In the genomic region with DNA sequence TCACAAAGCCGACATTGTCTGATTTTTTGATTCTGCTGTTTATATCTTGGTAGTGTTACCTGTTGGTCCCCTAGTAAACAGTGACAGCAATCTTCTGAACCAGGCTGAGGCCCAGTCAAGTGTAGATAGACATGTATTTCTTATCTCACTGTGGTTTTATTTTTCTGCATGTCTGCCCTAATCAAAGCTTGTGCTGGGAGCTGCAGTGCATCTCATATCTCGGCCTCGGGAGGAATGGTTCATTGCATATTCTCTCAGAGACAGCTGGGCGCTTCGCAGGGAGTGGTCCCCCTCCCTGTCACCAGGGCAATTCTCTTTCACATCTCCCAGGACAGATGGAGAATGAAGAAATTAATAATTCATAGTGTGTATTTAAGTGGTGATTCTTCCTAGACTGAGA, we compare ENCODE assay signal across 15 cellular contexts. TPM values are rescaled to one million over a fixed set of nuclear protein-coding genes. Genes with fewer than 3 reads are reported as not detected.
DNase-seq lines count a peak whose midpoint lies in the region; ATAC-seq and TF ChIP-seq lines count a peak whose summit lies in the region.
"Had no signal": no experiment of that assay in that cellular context is flagged by ENCODE, and none has a peak within 500 bp of the region (broad histone marks: within the 10 kb centered on the region; RNA-seq: fewer than 3 reads in every experiment).

No MANE protein-coding gene starts in this region.

- no peaks in the 10 kb centered on the region for H3K9me3 Mint-ChIP-seq in WTC11
- H3K9me3 Mint-ChIP-seq: CD4-positive, CD25-positive, alpha-beta regulatory T cell; stimulated activated naive CD8-positive, alpha-beta T cell treated with anti-CD3 and anti-CD28 coated beads, Interleukin-15, Interleukin-2, amounts not matched to agents 100 ng/mL and 50 ng/mL, for 24 hours had no signal

- H3K4me3 ChIP-seq in HL-60 (replicated peaks; ENCODE audit: insufficient read depth, low read length) (no peak overlapping the region), smooth muscle cell (no peak overlapping the region), testis (no peak overlapping the region)

- peaks cover 50% of the 10 kb centered on the region for H3K79me2 ChIP-seq in smooth muscle cell (ENCODE audit: low read depth)

- H3F3A ChIP-seq in smooth muscle cell (ENCODE audit: low read depth) = peaks cover 29% of the 10 kb centered on the region

- POLR2A ChIA-PET in WTC11 (lab: Charles Lee) = no interaction called here

- CTCF ChIA-PET in WTC11 (lab: Charles Lee) = no interaction called here

- H3K27ac ChIP-seq in HL-60 (replicated peaks) (peak overlapping the region; percentile 91), smooth muscle cell (ENCODE audit: low read depth) (peak overlapping the region; percentile 95), testis (no peak overlapping the region)

- TF ChIP-seq POLR2A in erythroblast (IDR thresholded peaks at IDR 0.05; ENCODE audit: low read length) = no peak
- no peak for TF ChIP-seq POLR2A in testis (IDR thresholded peaks at IDR 0.05)

- peak overlapping the region; percentile 30 for H3K4me2 ChIP-seq in smooth muscle cell

- H3K36me3 ChIP-seq in smooth muscle cell (ENCODE audit: low read depth) = no peaks in the 10 kb centered on the region
- no peaks in the 10 kb centered on the region for H3K36me3 ChIP-seq in testis (ENCODE audit: low read depth, missing control alignments)

- 41% methylated on average over 5 of the region's 5 CpGs for WGBS in smooth muscle cell (ENCODE audit: low lambda C conversion rate)
- 53 to 69% methylated on average over 5 of the region's 5 CpGs for WGBS in testis, 2 donors

- H3K4me3 Mint-ChIP-seq in T-helper 17 cell (no peak overlapping the region), WTC11 (no peak overlapping the region)
- H3K4me3 Mint-ChIP-seq: CD4-positive, CD25-positive, alpha-beta regulatory T cell; stimulated activated naive CD8-positive, alpha-beta T cell treated with anti-CD3 and anti-CD28 coated beads, Interleukin-15, Interleukin-2, amounts not matched to agents 100 ng/mL and 50 ng/mL, for 24 hours had no signal

- no peaks in the 10 kb centered on the region for H4K20me1 ChIP-seq in smooth muscle cell (ENCODE audit: low read depth)

- in situ Hi-C loops in GM13977 (cut with MboI; ENCODE audit: low pct_unique_long_range_greater_than_20kb, low sequenced_read_pairs, unreplicated experiment) = no loop called here

- no peak for TF ChIP-seq CTCF in HL-60 (IDR thresholded peaks at IDR 0.05; ENCODE audit: insufficient read depth, low read length)
- TF ChIP-seq CTCF in smooth muscle cell (IDR thresholded peaks at IDR 0.05; ENCODE audit: borderline replicate concordance, insufficient read depth, poor library complexity, severe bottlenecking) = no peak
- TF ChIP-seq CTCF in GM13977 (IDR thresholded peaks at IDR 0.05; ENCODE audit: extremely low read depth, insufficient read depth, missing control alignments) = no peak
- TF ChIP-seq CTCF in WTC11 (IDR thresholded peaks at IDR 0.05) = no peak
- TF ChIP-seq CTCF in testis (IDR thresholded peaks at IDR 0.05) = no peak

- H3K9me3 ChIP-seq in T-helper 17 cell (ENCODE audit: control insufficient read depth, low read length, poor library complexity, severe bottlenecking) = no peaks in the 10 kb centered on the region
- H3K9me3 ChIP-seq in smooth muscle cell (replicated peaks; ENCODE audit: low read depth) = no peaks in the 10 kb centered on the region
- no peaks in the 10 kb centered on the region for H3K9me3 ChIP-seq in testis

- no peak overlapping the region for H3K9ac ChIP-seq in smooth muscle cell (ENCODE audit: low read depth)

- H3K36me3 Mint-ChIP-seq in T-helper 17 cell (ENCODE audit: low read depth) (no peaks in the 10 kb centered on the region), WTC11 (no peaks in the 10 kb centered on the region)

- H3K4me1 Mint-ChIP-seq in T-helper 17 cell (peaks cover 10% of the 10 kb centered on the region), WTC11 (peaks cover 1% of the 10 kb centered on the region)

- H3K27ac Mint-ChIP-seq in T-helper 17 cell (peak overlapping the region; percentile 8), WTC11 (no peak overlapping the region)
- H3K27ac Mint-ChIP-seq: stimulated activated naive CD8-positive, alpha-beta T cell treated with anti-CD3 and anti-CD28 coated beads, Interleukin-15, Interleukin-2, amounts not matched to agents 100 ng/mL and 50 ng/mL, for 24 hours had no signal

- H3K4me1 ChIP-seq in smooth muscle cell (ENCODE audit: low read depth) (peaks cover 20% of the 10 kb centered on the region), testis (peaks cover 6% of the 10 kb centered on the region)

- no peaks in the 10 kb centered on the region for H3K27me3 Mint-ChIP-seq in T-helper 17 cell
- H3K27me3 Mint-ChIP-seq in WTC11 (ENCODE audit: low read depth) = no peaks in the 10 kb centered on the region
- H3K27me3 Mint-ChIP-seq: CD4-positive, CD25-positive, alpha-beta regulatory T cell; stimulated activated naive CD8-positive, alpha-beta T cell treated with anti-CD3 and anti-CD28 coated beads, Interleukin-15, Interleukin-2, amounts not matched to agents 100 ng/mL and 50 ng/mL, for 24 hours had no signal

- intact Hi-C loops in testis (cut with DNase I; ENCODE audit: low total_unique reads) = no loop called here

- DNase-seq in HL-60 (ENCODE audit: low read depth in 1 of 2, low spot score in 1 of 2) (no peak), T-helper 17 cell (no peak), erythroblast (lab: John Stamatoyannopoulos, UW) (peak; percentile 30 to 77), smooth muscle cell (lab: John Stamatoyannopoulos, UW; ENCODE audit: unreplicated experiment) (no peak), GM13977 (ENCODE audit: low spot score) (no peak), WTC11 (ENCODE audit: low spot score) (no peak), testis (no peak)
- DNase-seq: anterior cingulate cortex; CD4-positive, CD25-positive, alpha-beta regulatory T cell; EL; midbrain; NCI-H1048; occipital lobe had no signal

- H3K27me3 ChIP-seq in HL-60 (ENCODE audit: insufficient read depth, poor library complexity, severe bottlenecking) = no peaks in the 10 kb centered on the region
- H3K27me3 ChIP-seq in smooth muscle cell (ENCODE audit: low read depth) = no peaks in the 10 kb centered on the region
- no peaks in the 10 kb centered on the region for H3K27me3 ChIP-seq in testis

- ATAC-seq in T-helper 17 cell = no peak
- ATAC-seq in GM21381 (IDR thresholded peaks at IDR 0.05; ENCODE audit: unreplicated experiment) = no peak
- ATAC-seq in WTC11 = no peak

- H2AFZ ChIP-seq in smooth muscle cell (ENCODE audit: low read depth) = no peak overlapping the region

TF ChIP-seq in WTC11, 78 proteins besides CTCF, POLR2A, EP300 and RAD21 (continues in another document):
- TF ChIP-seq MYBL2 (CRISPR knock-in tag; IDR thresholded peaks at IDR 0.05) (no peak), FOXJ3 (CRISPR knock-in tag; IDR thresholded peaks at IDR 0.05; ENCODE audit: borderline replicate concordance) (no peak), NFATC4 (CRISPR knock-in tag; IDR thresholded peaks at IDR 0.05) (no peak)
- TF ChIP-seq, protein P1, sequence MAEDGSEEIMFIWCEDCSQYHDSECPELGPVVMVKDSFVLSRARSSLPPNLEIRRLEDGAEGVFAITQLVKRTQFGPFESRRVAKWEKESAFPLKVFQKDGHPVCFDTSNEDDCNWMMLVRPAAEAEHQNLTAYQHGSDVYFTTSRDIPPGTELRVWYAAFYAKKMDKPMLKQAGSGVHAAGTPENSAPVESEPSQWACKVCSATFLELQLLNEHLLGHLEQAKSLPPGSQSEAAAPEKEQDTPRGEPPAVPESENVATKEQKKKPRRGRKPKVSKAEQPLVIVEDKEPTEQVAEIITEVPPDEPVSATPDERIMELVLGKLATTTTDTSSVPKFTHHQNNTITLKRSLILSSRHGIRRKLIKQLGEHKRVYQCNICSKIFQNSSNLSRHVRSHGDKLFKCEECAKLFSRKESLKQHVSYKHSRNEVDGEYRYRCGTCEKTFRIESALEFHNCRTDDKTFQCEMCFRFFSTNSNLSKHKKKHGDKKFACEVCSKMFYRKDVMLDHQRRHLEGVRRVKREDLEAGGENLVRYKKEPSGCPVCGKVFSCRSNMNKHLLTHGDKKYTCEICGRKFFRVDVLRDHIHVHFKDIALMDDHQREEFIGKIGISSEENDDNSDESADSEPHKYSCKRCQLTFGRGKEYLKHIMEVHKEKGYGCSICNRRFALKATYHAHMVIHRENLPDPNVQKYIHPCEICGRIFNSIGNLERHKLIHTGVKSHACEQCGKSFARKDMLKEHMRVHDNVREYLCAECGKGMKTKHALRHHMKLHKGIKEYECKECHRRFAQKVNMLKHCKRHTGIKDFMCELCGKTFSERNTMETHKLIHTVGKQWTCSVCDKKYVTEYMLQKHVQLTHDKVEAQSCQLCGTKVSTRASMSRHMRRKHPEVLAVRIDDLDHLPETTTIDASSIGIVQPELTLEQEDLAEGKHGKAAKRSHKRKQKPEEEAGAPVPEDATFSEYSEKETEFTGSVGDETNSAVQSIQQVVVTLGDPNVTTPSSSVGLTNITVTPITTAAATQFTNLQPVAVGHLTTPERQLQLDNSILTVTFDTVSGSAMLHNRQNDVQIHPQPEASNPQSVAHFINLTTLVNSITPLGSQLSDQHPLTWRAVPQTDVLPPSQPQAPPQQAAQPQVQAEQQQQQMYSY (CRISPR knock-in tag; IDR thresholded peaks at IDR 0.05) = no peak
- TF ChIP-seq, protein P2, sequence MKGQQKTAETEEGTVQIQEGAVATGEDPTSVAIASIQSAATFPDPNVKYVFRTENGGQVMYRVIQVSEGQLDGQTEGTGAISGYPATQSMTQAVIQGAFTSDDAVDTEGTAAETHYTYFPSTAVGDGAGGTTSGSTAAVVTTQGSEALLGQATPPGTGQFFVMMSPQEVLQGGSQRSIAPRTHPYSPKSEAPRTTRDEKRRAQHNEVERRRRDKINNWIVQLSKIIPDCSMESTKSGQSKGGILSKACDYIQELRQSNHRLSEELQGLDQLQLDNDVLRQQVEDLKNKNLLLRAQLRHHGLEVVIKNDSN (CRISPR knock-in tag; IDR thresholded peaks at IDR 0.05) = no peak
- TF ChIP-seq, protein P3, sequence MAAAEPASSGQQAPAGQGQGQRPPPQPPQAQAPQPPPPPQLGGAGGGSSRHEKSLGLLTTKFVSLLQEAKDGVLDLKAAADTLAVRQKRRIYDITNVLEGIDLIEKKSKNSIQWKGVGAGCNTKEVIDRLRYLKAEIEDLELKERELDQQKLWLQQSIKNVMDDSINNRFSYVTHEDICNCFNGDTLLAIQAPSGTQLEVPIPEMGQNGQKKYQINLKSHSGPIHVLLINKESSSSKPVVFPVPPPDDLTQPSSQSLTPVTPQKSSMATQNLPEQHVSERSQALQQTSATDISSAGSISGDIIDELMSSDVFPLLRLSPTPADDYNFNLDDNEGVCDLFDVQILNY (CRISPR knock-in tag; IDR thresholded peaks at IDR 0.05) = no peak

RNA-seq across cellular contexts. Expression of a gene that starts 8.0 kb away (rescaled TPM):
- 10 to 100 TPM; 25.7 to 36.9 TPM for total RNA-seq in T-helper 17 cell
- 32.5 and 33.4 TPM in 2 replicates for total RNA-seq in smooth muscle cell
- polyA plus RNA-seq in smooth muscle cell = 30.9 and 33.0 TPM in 2 replicates
- total RNA-seq in WTC11 (2021) = 33.6 to 44.3 TPM (median 42.4 TPM) in 3 replicates
- total RNA-seq in testis = 10 to 100 TPM; 40.6 to 45.4 TPM
- 21.9 TPM for polyA plus RNA-seq in testis (ENCODE audit: insufficient read depth, low read depth, low replicate concordance)

RNA-seq across cellular contexts. Expression of a gene that starts 8.7 kb away (rescaled TPM):
- 10 to 100 TPM; 26.0 to 26.5 TPM for total RNA-seq in T-helper 17 cell
- total RNA-seq in smooth muscle cell = 145 and 175 TPM in 2 replicates
- polyA plus RNA-seq in smooth muscle cell = 50.3 and 76.0 TPM in 2 replicates
- 89.6 to 94.7 TPM (median 90.3 TPM) in 3 replicates for total RNA-seq in WTC11 (2021)
- 100 to 1,000 TPM in 1 of 2 donors, 10 to 100 TPM in 1; 64.0 to 132 TPM for total RNA-seq in testis
- polyA plus RNA-seq in testis (ENCODE audit: insufficient read depth, low read depth, low replicate concordance) = 165 TPM

Comparison
In these comparisons a context has a peak if more than half of its experiments do, and no peak if none do; other contexts are left out.
1. DNase-seq: peak in erythroblast (2 of 2); none in HL-60 (0 of 2), T-helper 17 cell (0 of 3), smooth muscle cell (single experiment), GM13977 (single experiment), WTC11 (single experiment) and testis (single experiment).
2. H3K27ac ChIP-seq: peak in HL-60 (single experiment) and smooth muscle cell (single experiment); none in testis (0 of 2).